ENCODE assay signal across 12 cellular contexts in the genomic region with DNA sequence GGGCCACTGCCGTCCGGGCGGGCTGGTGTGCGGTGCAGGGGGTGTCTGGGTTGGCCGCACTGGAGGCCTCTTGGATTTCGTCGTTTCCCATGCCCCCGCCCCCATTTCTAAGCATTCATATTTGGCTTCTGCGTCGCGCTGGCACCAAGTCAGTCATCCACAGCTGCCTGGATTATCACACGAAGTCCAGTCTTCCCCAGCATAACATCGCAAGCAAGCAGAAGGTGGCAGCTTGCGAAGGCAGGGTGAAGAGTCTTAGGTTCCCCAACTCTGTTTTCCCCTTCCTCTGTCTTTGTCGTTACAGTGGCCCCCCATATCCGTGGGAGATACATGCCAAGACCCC. TPM values are rescaled to one million over a fixed set of nuclear protein-coding genes. Genes with fewer than 3 reads are reported as not detected.
A peak's percentile ranks its signal among the peaks of the same experiment; 100 is the strongest.
DNase-seq lines count a peak whose midpoint lies in the region; ATAC-seq and TF ChIP-seq lines count a peak whose summit lies in the region.
"Had no signal": no experiment of that assay in that cellular context is flagged by ENCODE, and none has a peak within 500 bp of the region (broad histone marks: within the 10 kb centered on the region; RNA-seq: fewer than 3 reads in every experiment).

No MANE protein-coding gene starts in this region.

- no peaks in the 10 kb centered on the region for H3K36me3 ChIP-seq in left ventricle myocardium inferior
- no peaks in the 10 kb centered on the region for H3K36me3 ChIP-seq in neuron (ENCODE audit: insufficient read depth, low read length)
- no peaks in the 10 kb centered on the region for H3K36me3 ChIP-seq in uterus

- H2AFZ ChIP-seq in neuron (ENCODE audit: low read depth, low read length), result peak overlapping the region; percentile 18

- no peak for ATAC-seq in Right ventricle myocardium inferior
- ATAC-seq in activated CD4-positive, CD25-positive, alpha-beta regulatory T cell treated with anti-CD3 and anti-CD28 coated beads, Interleukin-2, amount 50 U/mL, for 24 hours, result no peak
- ATAC-seq: activated CD8-positive, alpha-beta T cell treated with anti-CD3 and anti-CD28 coated beads for 36 hours; activated naive CD4-positive, alpha-beta T cell treated with anti-CD3 and anti-CD28 coated beads, Interleukin-2, amount 50 U/mL, for 72 hours; T-cell had no signal

- peaks cover 15% of the 10 kb centered on the region for H3K4me1 ChIP-seq in left ventricle myocardium inferior
- peaks cover 4% of the 10 kb centered on the region for H3K4me1 ChIP-seq in neuron (ENCODE audit: insufficient read depth, low read length)
- H3K4me1 ChIP-seq in uterus, result no peaks in the 10 kb centered on the region

- TF ChIP-seq CTCF in left ventricle myocardium inferior (IDR thresholded peaks at IDR 0.05; ENCODE audit: borderline replicate concordance), result no peak
- TF ChIP-seq CTCF in fibroblast of pulmonary artery (IDR thresholded peaks at IDR 0.05; ENCODE audit: low read length, missing control alignments), result no peak
- no peak for TF ChIP-seq CTCF in uterus (IDR thresholded peaks at IDR 0.05)

- H3K9me3 ChIP-seq in left ventricle myocardium inferior (replicated peaks), result no peaks in the 10 kb centered on the region
- H3K9me3 ChIP-seq in neuron (ENCODE audit: low read length), result no peaks in the 10 kb centered on the region
- no peaks in the 10 kb centered on the region for H3K9me3 ChIP-seq in uterus

- H3K27me3 ChIP-seq in left ventricle myocardium inferior (ENCODE audit: low read depth) (no peaks in the 10 kb centered on the region), neuron (ENCODE audit: insufficient read depth, low read length) (peaks cover 7% of the 10 kb centered on the region), uterus (no peaks in the 10 kb centered on the region)

- TF ChIP-seq POLR2A in uterus (IDR thresholded peaks at IDR 0.05), result no peak

- DNase-seq in left ventricle myocardium inferior, result no peak
- no peak for DNase-seq in Right ventricle myocardium inferior (ENCODE audit: missing footprints)
- no peak for DNase-seq in fibroblast of pulmonary artery (ENCODE audit: low read depth)
- peak in 1 of 2 donors; percentile 25 for DNase-seq in uterus
- no peak for DNase-seq in cerebellum (ENCODE audit: low spot score)
- DNase-seq in DMS53 (lab: John Stamatoyannopoulos, UW), result no peak
- DNase-seq: activated CD8-positive, alpha-beta T cell treated with anti-CD3 and anti-CD28 coated beads for 36 hours; NCI-H1105 treated with DMSO at 0.1 percent for 48 hours; T-cell had no signal

- H3K27ac ChIP-seq in left ventricle myocardium inferior (replicated peaks) (no peak overlapping the region), uterus (no peak overlapping the region)

- H3K4me3 ChIP-seq in left ventricle myocardium inferior (peak overlapping the region; percentile 64), fibroblast of pulmonary artery (replicated peaks; ENCODE audit: low read depth, low read length) (peak overlapping the region; percentile 17), neuron (ENCODE audit: low read length) (no peak overlapping the region), uterus (peak overlapping the region; percentile 10 to 28)

- intact Hi-C loops in left ventricle myocardium inferior (cut with micrococcal nuclease) (no loop called here), Right ventricle myocardium inferior (cut with DNase I) (no loop called here), uterus (cut with DNase I; ENCODE audit: low total_unique reads) (no loop called here)

RNA-seq across cellular contexts. Expression of a gene that starts 43.5 kb away (rescaled TPM):
- total RNA-seq in left ventricle myocardium inferior (55.6 TPM), Right ventricle myocardium inferior (63.6 TPM), uterus (10 to 100 TPM in 3 of 4 donors, 1 to 10 TPM in 1; 9.7 to 62.2 (median 51.3) TPM), cerebellum (36.8 TPM)
